9 cellular contexts compared by ENCODE assay signal in the genomic region with DNA sequence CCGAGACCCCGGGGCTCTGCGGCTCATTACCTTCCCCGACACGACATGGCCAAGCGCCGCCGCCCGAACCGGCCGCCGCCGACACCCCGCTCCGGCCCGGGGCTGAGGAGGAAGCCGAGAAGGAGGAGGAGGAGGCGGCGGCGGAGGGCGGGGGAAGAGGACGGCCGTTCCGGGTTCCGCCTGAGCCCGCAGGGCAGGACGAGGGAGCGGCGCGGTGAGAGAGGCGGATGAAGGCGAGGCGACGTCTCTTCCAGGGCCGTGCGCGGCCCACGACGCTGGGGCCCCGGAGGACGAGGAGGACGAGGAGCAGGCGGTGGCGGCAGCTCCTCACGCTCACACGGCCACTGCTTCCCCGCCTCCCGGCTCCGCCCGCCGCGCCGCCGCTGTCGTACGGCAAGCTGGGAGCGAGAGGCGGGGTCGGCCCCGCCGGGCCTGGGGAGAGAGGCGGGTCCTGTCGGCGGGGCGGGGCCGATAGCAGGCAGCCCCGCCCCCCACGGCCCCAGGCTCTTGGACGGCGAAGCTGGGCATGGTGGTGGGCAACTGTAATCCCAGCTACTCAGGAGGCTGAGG. TPM values are rescaled to one million over a fixed set of nuclear protein-coding genes. Genes with fewer than 3 reads are reported as not detected.
DNase-seq lines count a peak whose midpoint lies in the region; ATAC-seq and TF ChIP-seq lines count a peak whose summit lies in the region.
"Not testable (repeated sequence)": the region's sequence is repeated elsewhere in the genome, so short reads cannot be mapped to it uniquely, and the experiment has no call there.
"Had no signal": no experiment of that assay in that cellular context is flagged by ENCODE, and none has a peak within 500 bp of the region (broad histone marks: within the 10 kb centered on the region; RNA-seq: fewer than 3 reads in every experiment).

No MANE protein-coding gene starts in this region.

- ATAC-seq in GM21529 (IDR thresholded peaks at IDR 0.05; ENCODE audit: unreplicated experiment) (peak; percentile 74), mucosa of descending colon (peak; percentile 93)

- H3K36me3 ChIP-seq in mucosa of descending colon (ENCODE audit: low read depth) = not testable (repeated sequence)

- H3K4me3 ChIP-seq in mucosa of descending colon = peak overlapping the region; percentile 46

- H3K9me3 ChIP-seq in mucosa of descending colon = not testable (repeated sequence)

- DNase-seq in D341Med (ENCODE audit: low spot score) (peak; percentile 78), HuH-7.5 (ENCODE audit: low spot score) (peak; percentile 25), OCI-M1 (lab: John Stamatoyannopoulos, UW) (peak; percentile 93), activated T-cell treated with anti-CD3 and anti-CD28 coated beads for 48 hours (ENCODE audit: low read depth) (peak; percentile 86), mucosa of descending colon (peak; percentile 91 to 93 (median 93))
- not testable (repeated sequence) for DNase-seq in epithelial cell of prostate (ENCODE audit: low read depth, low spot score)
- peak; percentile 75 to 84 for DNase-seq in stimulated activated CD8-positive, alpha-beta memory T cell treated with anti-CD3 and anti-CD28 coated beads, Interleukin-2, amount 100 ng/mL, for 48 hours (ENCODE audit: low read depth in 2 of 2)

- intact Hi-C loops in mucosa of descending colon (cut with DNase I, micrococcal nuclease) = not testable (repeated sequence)

- H3K27ac ChIP-seq in epithelial cell of prostate = peak overlapping the region; percentile 92

- TF ChIP-seq CTCF in mucosa of descending colon (IDR thresholded peaks at IDR 0.05) = not testable (repeated sequence)

- H3K4me1 ChIP-seq in mucosa of descending colon (ENCODE audit: low read depth) = not testable (repeated sequence)

RNA-seq across cellular contexts. Expression of gene CD2BP2, which starts 20.0 kb away (rescaled TPM):
- 10 to 100 TPM; 53.4 to 57.9 (median 53.5) TPM for total RNA-seq in mucosa of descending colon

RNA-seq across cellular contexts. Expression of gene TBC1D10B, which starts 35.2 kb away (rescaled TPM):
- total RNA-seq in mucosa of descending colon = 10 to 100 TPM; 46.4 to 48.8 (median 47.5) TPM

RNA-seq across cellular contexts. Expression of gene MYL11, which starts 39.5 kb away (rescaled TPM):
- total RNA-seq in mucosa of descending colon = 1 to 10 TPM in 2 of 3 donors, not detected in 1; 1.1 to 1.6 TPM
- total RNA-seq: T-helper 2 cell treated with Interferon-gamma antibody and Interleukin-4, amounts not matched to agents 100 ng/mL and 5 ng/mL, for 36 hours had no signal

RNA-seq across cellular contexts. Expression of gene SEPTIN1, which starts 47.2 kb away (rescaled TPM):
- total RNA-seq in mucosa of descending colon = 1 to 10 TPM; 5.6 to 6.1 (median 6.0) TPM
